Comparison of ENCODE assay signal across 8 cellular contexts in genomic region chr11:75350122-75350742, GRCh38. TPM values are rescaled to one million over a fixed set of nuclear protein-coding genes. Genes with fewer than 3 reads are reported as not detected.
DNase-seq lines count a peak whose midpoint lies in the region; ATAC-seq and TF ChIP-seq lines count a peak whose summit lies in the region.

No MANE protein-coding gene starts in this region.

- H3K4me3 ChIP-seq in Caco-2 (ENCODE audit: low read depth, low read length) (peak overlapping the region; percentile 56), WERI-Rb-1 (ENCODE audit: low read depth, low read length) (peak overlapping the region; percentile 51; the same call in 1 of the 2 replicates), fibroblast of villous mesenchyme (ENCODE audit: low read depth, low read length) (peak overlapping the region; percentile 76), rectal smooth muscle tissue (ENCODE audit: low read length) (peak overlapping the region; percentile 76), MG63 (no peak overlapping the region)

- H3K9me3 ChIP-seq in Caco-2: no peaks in the 10 kb centered on the region
- no peaks in the 10 kb centered on the region for H3K9me3 ChIP-seq in WERI-Rb-1 (ENCODE audit: severe bottlenecking)
- H3K9me3 ChIP-seq in MG63: no peaks in the 10 kb centered on the region

- H3K27me3 ChIP-seq in Caco-2 (replicated peaks; ENCODE audit: control insufficient read depth, insufficient read depth, low read length): no peaks in the 10 kb centered on the region
- H3K27me3 ChIP-seq in WERI-Rb-1 (ENCODE audit: insufficient read depth, low read depth, severe bottlenecking): no peaks in the 10 kb centered on the region
- no peaks in the 10 kb centered on the region for H3K27me3 ChIP-seq in rectal smooth muscle tissue (ENCODE audit: control insufficient read depth, insufficient read depth, low read length)
- H3K27me3 ChIP-seq in MG63: no peaks in the 10 kb centered on the region

- ATAC-seq in HG02610 (IDR thresholded peaks at IDR 0.05; ENCODE audit: unreplicated experiment): no peak

- CTCF ChIA-PET in Caco-2 (lab: Charles Lee): interaction anchor here (0.7 to 3.9 kb wide), 5 partner anchors 19 to 37 kb away, joined by 3 to 35 read pairs (median 7); no protein-coding TSS in a partner anchor

- H3K36me3 ChIP-seq in Caco-2 (ENCODE audit: control insufficient read depth, insufficient read depth, low read length) (no peaks in the 10 kb centered on the region; the same call in 1 of the 2 replicates), WERI-Rb-1 (0 out of 2 replicates have a peak, but pooled peaks cover 3% of the 10 kb centered on the region), rectal smooth muscle tissue (ENCODE audit: control insufficient read depth, insufficient read depth, low read length) (peaks cover 3% of the 10 kb centered on the region), MG63 (no peaks in the 10 kb centered on the region)

- POLR2A ChIA-PET in Caco-2 (lab: Charles Lee): interaction anchor here (1.1 to 1.6 kb wide), 3 partner anchors 19 to 31 kb away, joined by 6 to 14 read pairs (median 7); no protein-coding TSS in a partner anchor

- intact Hi-C loops in Caco-2 (cut with micrococcal nuclease; ENCODE audit: unreplicated experiment): loop anchor here (2.0 kb wide), 1 partner anchor 21 kb away; no protein-coding TSS in a partner anchor

- H3K4me1 ChIP-seq in Caco-2 (peaks cover 50% of the 10 kb centered on the region), rectal smooth muscle tissue (ENCODE audit: control insufficient read depth, insufficient read depth, low read length) (peaks cover 38% of the 10 kb centered on the region)

- DNase-seq in Caco-2: no peak
- no peak for DNase-seq in WERI-Rb-1
- no peak for DNase-seq in fibroblast of villous mesenchyme (ENCODE audit: low read depth)
- no peak for DNase-seq in HUDEP-2 (lab: John Stamatoyannopoulos, UW; ENCODE audit: unreplicated experiment in 76 of 76)
- DNase-seq in MG63: no peak
- no peak for DNase-seq in mucosa of gallbladder (ENCODE audit: low spot score)

- H3K4me1 Mint-ChIP-seq in Caco-2 (ENCODE audit: low read depth, unreplicated experiment): peaks cover 44% of the 10 kb centered on the region

- peaks cover 17% of the 10 kb centered on the region for H3K36me3 Mint-ChIP-seq in Caco-2 (ENCODE audit: insufficient read depth, unreplicated experiment)

- peak overlapping the region; percentile 67 for H3K9ac ChIP-seq in rectal smooth muscle tissue (ENCODE audit: low read length)

- no peak overlapping the region for H3K27ac ChIP-seq in WERI-Rb-1
- H3K27ac ChIP-seq in rectal smooth muscle tissue (ENCODE audit: low read depth, low read length): peak overlapping the region; percentile 84

- BruUV-seq in Caco-2 (replicated peaks; lab: Mats Ljungman, UMichigan): no TSS peak

- no peaks in the 10 kb centered on the region for H3K27me3 Mint-ChIP-seq in Caco-2 (ENCODE audit: insufficient read depth, unreplicated experiment)

- peak overlapping the region; percentile 99 for H3K4me3 Mint-ChIP-seq in Caco-2 (ENCODE audit: unreplicated experiment)

- TF ChIP-seq CTCF in Caco-2 (IDR thresholded peaks at IDR 0.05; ENCODE audit: insufficient read depth in 1 of 2, low read depth in 1 of 2, low read length in 1 of 2, severe bottlenecking in 1 of 2, unreplicated experiment in 1 of 2) (no peak), WERI-Rb-1 (IDR thresholded peaks at IDR 0.05; ENCODE audit: low read depth, low read length) (no peak), fibroblast of villous mesenchyme (IDR thresholded peaks at IDR 0.05; ENCODE audit: insufficient read depth, low read depth, low read length) (no peak)

- no peaks in the 10 kb centered on the region for H3K9me3 Mint-ChIP-seq in Caco-2 (ENCODE audit: unreplicated experiment)

- peak overlapping the region; percentile 98 for H3K27ac Mint-ChIP-seq in Caco-2 (ENCODE audit: unreplicated experiment)

RNA-seq across cellular contexts. Expression of gene ARRB1, which starts 1.2 kb away (rescaled TPM):
- total RNA-seq in Caco-2 (2022) (115 and 116 TPM in 2 replicates), fibroblast of villous mesenchyme (27.1 and 33.2 TPM in 2 replicates), mucosa of gallbladder (57.7 TPM)
- 8.0 and 17.2 TPM in 2 replicates for total RNA-seq in MG63 (2014; rRNA removed; shearing (Covaris generic); ENCODE audit: low replicate concordance)

RNA-seq across cellular contexts. Expression of gene RPS3, which starts 49.1 kb away (rescaled TPM):
- total RNA-seq in Caco-2 (2022) (6,280 and 6,333 TPM in 2 replicates), fibroblast of villous mesenchyme (1,703 and 1,758 TPM in 2 replicates), mucosa of gallbladder (1,626 TPM)
- total RNA-seq in MG63 (2014; rRNA removed; shearing (Covaris generic); ENCODE audit: low replicate concordance): 2,205 and 3,444 TPM in 2 replicates
